In the genomic region with DNA sequence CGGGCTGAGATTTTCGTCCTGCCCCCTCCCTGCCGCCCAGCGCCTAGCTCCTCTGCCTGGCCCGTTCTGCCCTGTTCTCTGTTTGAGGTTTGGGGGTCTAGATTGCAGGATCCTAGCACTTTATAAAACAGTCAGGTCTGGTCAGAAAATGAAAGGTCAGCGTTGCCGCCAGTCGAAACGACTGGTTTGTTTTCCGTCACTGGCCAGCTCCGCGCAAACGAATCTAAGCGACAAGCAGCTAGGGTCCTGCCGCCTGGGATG, we compare ENCODE assay signal across 8 cellular contexts. TPM values are rescaled to one million over a fixed set of nuclear protein-coding genes. Genes with fewer than 3 reads are reported as not detected.
DNase-seq lines count a peak whose midpoint lies in the region; TF ChIP-seq lines count a peak whose summit lies in the region.

No MANE protein-coding gene starts in this region.

- H3K27me3 ChIP-seq in OCI-LY3 (ENCODE audit: low read depth, low read length): peaks cover 7% of the 10 kb centered on the region

- H3K9me3 ChIP-seq in ES-I3 (ENCODE audit: control insufficient read depth, insufficient read depth, low read length): no peaks in the 10 kb centered on the region
- no peaks in the 10 kb centered on the region for H3K9me3 ChIP-seq in OCI-LY3 (ENCODE audit: insufficient read depth, low read length)

- H4K20me1 ChIP-seq in OCI-LY3 (ENCODE audit: insufficient read depth, low read length): no peaks in the 10 kb centered on the region

- H3K4me3 ChIP-seq in OCI-LY3 (ENCODE audit: low read length): peak overlapping the region; percentile 90
- peak overlapping the region; percentile 10 to 26 for H3K4me3 ChIP-seq in foreskin fibroblast (ENCODE audit: low read depth in 1 of 2, low read length in 2 of 2)

- no peak overlapping the region for H2AFZ ChIP-seq in OCI-LY3 (ENCODE audit: low read depth, low read length)

- TF ChIP-seq CTCF in OCI-LY3 (IDR thresholded peaks at IDR 0.05; ENCODE audit: low read depth, low read length): no peak
- no peak for TF ChIP-seq CTCF in foreskin fibroblast (IDR thresholded peaks at IDR 0.05; ENCODE audit: low read depth, low read length)
- no peak for TF ChIP-seq CTCF in progenitor cell of endocrine pancreas (IDR thresholded peaks at IDR 0.05; ENCODE audit: unreplicated experiment)

- no peaks in the 10 kb centered on the region for H3K9me3 Mint-ChIP-seq in progenitor cell of endocrine pancreas (ENCODE audit: low read depth)

- H3K27me3 Mint-ChIP-seq in progenitor cell of endocrine pancreas: peaks cover 87% of the 10 kb centered on the region

- peak overlapping the region; percentile 87 for H3K4me2 ChIP-seq in OCI-LY3 (ENCODE audit: low read length)

- H3K36me3 Mint-ChIP-seq in progenitor cell of endocrine pancreas (ENCODE audit: insufficient read depth): no peaks in the 10 kb centered on the region

- H3K4me1 ChIP-seq in ES-I3 (ENCODE audit: insufficient read depth, low read length) (no peaks in the 10 kb centered on the region), OCI-LY3 (ENCODE audit: low read length) (peaks cover 6% of the 10 kb centered on the region; the same call in 1 of the 2 replicates)

- H3K4me1 Mint-ChIP-seq in progenitor cell of endocrine pancreas (ENCODE audit: low read depth): peaks cover 27% of the 10 kb centered on the region

- no peak overlapping the region for H3K27ac Mint-ChIP-seq in progenitor cell of endocrine pancreas

- DNase-seq in foreskin fibroblast (no peak), progenitor cell of endocrine pancreas (ENCODE audit: low spot score, unreplicated experiment) (no peak), GM19240 (ENCODE audit: insufficient read length, low spot score) (no peak), amniotic stem cell (lab: John Stamatoyannopoulos, UW) (no peak), midbrain (lab: John Stamatoyannopoulos, UW) (no peak), NCI-H128 (lab: John Stamatoyannopoulos, UW; ENCODE audit: unreplicated experiment) (no peak)

- H3K36me3 ChIP-seq in ES-I3 (ENCODE audit: insufficient read depth, low read length): no peaks in the 10 kb centered on the region
- no peaks in the 10 kb centered on the region for H3K36me3 ChIP-seq in OCI-LY3 (replicated peaks; ENCODE audit: low read depth, low read length)

- H3K79me2 ChIP-seq in OCI-LY3 (ENCODE audit: low read length): no peaks in the 10 kb centered on the region

- no peak overlapping the region for H3K27ac ChIP-seq in OCI-LY3 (ENCODE audit: low read length)

- peak overlapping the region; percentile 27 for H3K4me3 Mint-ChIP-seq in progenitor cell of endocrine pancreas (ENCODE audit: low read depth)

- peak overlapping the region; percentile 63 for H3K9ac ChIP-seq in ES-I3 (ENCODE audit: low read depth, low read length)
- H3K9ac ChIP-seq in OCI-LY3 (ENCODE audit: low read length): no peak overlapping the region

RNA-seq across cellular contexts. Expression of a gene that starts 4.4 kb away (rescaled TPM):
- 0.17 and 0.31 TPM in 2 replicates for total RNA-seq in progenitor cell of endocrine pancreas
